ENCODE assay signal across 1 cellular context in the genomic region with DNA sequence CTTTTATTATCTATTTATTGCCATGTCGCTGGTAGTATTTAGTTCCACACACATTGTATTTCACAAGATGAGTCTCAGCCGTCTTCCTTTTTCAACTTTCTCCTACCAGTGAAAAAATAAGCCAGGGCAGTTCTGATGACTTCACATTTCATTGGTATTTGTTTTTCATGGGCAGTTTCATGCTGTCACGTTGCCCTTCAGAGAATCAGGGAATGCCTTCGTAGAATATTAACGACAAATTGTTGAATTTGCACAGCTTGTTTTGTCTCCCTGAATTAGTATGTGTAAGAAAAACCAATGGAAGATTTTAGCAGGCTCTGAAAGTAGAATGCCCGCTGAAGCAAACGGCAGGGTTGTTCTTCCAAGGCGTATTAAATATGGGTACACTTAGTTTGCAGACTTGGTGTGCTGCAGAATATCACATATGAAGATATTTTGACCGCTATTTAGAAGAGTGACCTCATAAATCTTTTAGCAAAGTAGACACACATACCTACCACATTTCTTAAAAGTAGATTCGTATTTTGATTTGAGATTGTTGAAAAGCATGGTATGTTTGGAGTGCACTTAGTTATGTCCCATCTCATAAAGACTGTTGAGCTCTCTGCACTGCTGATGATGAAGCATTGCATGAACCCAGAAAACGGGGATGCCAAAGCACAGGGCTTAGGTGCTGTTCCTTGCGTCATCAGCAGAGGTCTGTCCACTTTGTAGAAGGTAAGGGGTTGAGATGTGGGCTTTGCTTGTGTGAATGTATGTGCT.
TF ChIP-seq lines count a peak whose summit lies in the region.

No MANE protein-coding gene starts in this region.

TF ChIP-seq in endothelial cell of umbilical vein, 7 proteins besides CTCF, POLR2A, EP300 and RAD21:
- TF ChIP-seq, protein P1, sequence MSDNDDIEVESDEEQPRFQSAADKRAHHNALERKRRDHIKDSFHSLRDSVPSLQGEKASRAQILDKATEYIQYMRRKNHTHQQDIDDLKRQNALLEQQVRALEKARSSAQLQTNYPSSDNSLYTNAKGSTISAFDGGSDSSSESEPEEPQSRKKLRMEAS (IDR thresholded peaks at IDR 0.05; ENCODE audit: insufficient read depth, insufficient read length) = no peak
- TF ChIP-seq GATA2 (IDR thresholded peaks at IDR 0.05; ENCODE audit: insufficient read depth, insufficient read length, low read depth, low read length) = no peak
- no peak for TF ChIP-seq POLR2AphosphoS5 (IDR thresholded peaks at IDR 0.05; ENCODE audit: insufficient read depth, low read depth, low read length)
- TF ChIP-seq FOS (IDR thresholded peaks at IDR 0.05; ENCODE audit: borderline replicate concordance, insufficient read depth, low read length) = no peak
- TF ChIP-seq MYC (IDR thresholded peaks at IDR 0.05; ENCODE audit: low read depth, low read length) = no peak
